2 cellular contexts compared by ENCODE assay signal in the genomic region with DNA sequence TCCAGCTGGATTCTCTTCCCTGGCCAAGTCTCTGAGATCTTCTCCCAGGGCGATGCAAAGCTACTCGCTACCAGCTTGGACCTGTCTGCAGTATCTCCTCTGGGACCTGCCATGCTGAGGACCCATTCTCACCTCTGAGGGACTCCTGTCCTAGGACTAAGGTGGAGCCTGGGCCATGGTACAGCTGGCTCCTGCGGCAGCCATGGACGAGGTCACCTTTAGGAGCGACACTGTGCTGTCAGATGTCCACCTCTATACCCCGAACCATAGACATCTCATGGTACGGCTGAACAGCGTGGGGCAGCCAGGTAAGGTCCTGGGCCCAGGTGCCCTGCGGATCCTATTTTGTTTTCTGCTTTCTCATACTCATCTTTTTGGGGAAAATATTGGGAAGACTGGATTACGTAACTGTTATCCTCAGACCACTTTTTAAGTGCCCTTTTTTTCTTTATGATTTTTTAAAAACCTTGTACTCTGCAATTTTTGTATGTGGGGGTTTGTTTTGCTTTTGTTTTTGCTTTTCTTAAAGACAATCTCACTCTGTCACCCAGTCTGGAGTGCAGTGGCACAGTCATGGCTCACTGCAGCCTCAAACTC.
TF ChIP-seq lines count a peak whose summit lies in the region.

No MANE protein-coding gene starts in this region.

TF ChIP-seq in IMR-90, 13 proteins besides CTCF, POLR2A, EP300 and RAD21:
- TF ChIP-seq CEBPB (IDR thresholded peaks at IDR 0.05; ENCODE audit: low read depth, low read length) (peak; percentile 20; the same call in 1 of the 2 replicates), USF2 (IDR thresholded peaks at IDR 0.05; ENCODE audit: low read depth, low read length) (no peak)

TF ChIP-seq in WTC11, 78 proteins besides CTCF, POLR2A, EP300 and RAD21 (continued from another document):
- TF ChIP-seq NFE2L1 (CRISPR knock-in tag; IDR thresholded peaks at IDR 0.05) (no peak), NR2C2 (CRISPR knock-in tag; IDR thresholded peaks at IDR 0.05) (no peak)
TF ChIP-seq in WTC11: peak in this region for 0.
